In genomic region chr11:68542617-68543016, GRCh38 we compare ENCODE assay signal across 11 cellular contexts.
DNase-seq lines count a peak whose midpoint lies in the region; ATAC-seq and TF ChIP-seq lines count a peak whose summit lies in the region.
"Had no signal": no experiment of that assay in that cellular context is flagged by ENCODE, and none has a peak within 500 bp of the region (broad histone marks: within the 10 kb centered on the region; RNA-seq: fewer than 3 reads in every experiment).

No MANE protein-coding gene starts in this region.

- peaks cover 29% of the 10 kb centered on the region for H3K4me1 ChIP-seq in skeletal muscle satellite cell (ENCODE audit: control insufficient read depth, insufficient read depth, low read length)
- H3K4me1 ChIP-seq in neural progenitor cell: peaks cover 1% of the 10 kb centered on the region

- peaks cover 81% of the 10 kb centered on the region for H4K20me1 ChIP-seq in neural progenitor cell (ENCODE audit: low read depth)

- H3K9me3 ChIP-seq in T-helper 17 cell (ENCODE audit: control insufficient read depth, low read length, poor library complexity, severe bottlenecking) (no peaks in the 10 kb centered on the region), skeletal muscle satellite cell (replicated peaks; ENCODE audit: low read length) (no peaks in the 10 kb centered on the region), neural progenitor cell (ENCODE audit: low read depth) (no peaks in the 10 kb centered on the region)

- DNase-seq in GM04503 (ENCODE audit: low read depth) (peak; percentile 81), T-helper 17 cell (no peak), foreskin fibroblast (peak; percentile 79 to 89), neural progenitor cell (ENCODE audit: low spot score) (no peak), iPS-NIHi11 (ENCODE audit: low spot score) (no peak), GM10266 (ENCODE audit: extremely low spot score) (no peak)
- DNase-seq in stimulated activated naive CD4-positive, alpha-beta T cell (lab: John Stamatoyannopoulos, UW): no peak
- DNase-seq: NCI-H146; stimulated activated CD4-positive, alpha-beta T cell treated with anti-CD3 and anti-CD28 coated beads, Interleukin-4, amount 100 ng/mL, for 24 hours had no signal

- H3K27me3 Mint-ChIP-seq in T-helper 17 cell (no peaks in the 10 kb centered on the region), neural progenitor cell (ENCODE audit: insufficient read depth, low read depth) (peaks cover 7% of the 10 kb centered on the region)

- no peaks in the 10 kb centered on the region for H3K9me3 Mint-ChIP-seq in neural progenitor cell

- H3K4me1 Mint-ChIP-seq in T-helper 17 cell (peaks cover 43% of the 10 kb centered on the region), neural progenitor cell (peaks cover 21% of the 10 kb centered on the region)

- no peak overlapping the region for H2AFZ ChIP-seq in neural progenitor cell (replicated peaks)

- H3K36me3 Mint-ChIP-seq in T-helper 17 cell (ENCODE audit: low read depth): peaks cover 22% of the 10 kb centered on the region
- peaks cover 49% of the 10 kb centered on the region for H3K36me3 Mint-ChIP-seq in neural progenitor cell

- no peak for ATAC-seq in T-helper 17 cell
- ATAC-seq: Right ventricle myocardium inferior had no signal

- H3K36me3 ChIP-seq in skeletal muscle satellite cell (ENCODE audit: insufficient read depth, low read length) (peaks cover 48% of the 10 kb centered on the region), neural progenitor cell (peaks cover 6% of the 10 kb centered on the region)

- H3K27ac ChIP-seq in neural progenitor cell: no peak overlapping the region

- H3K4me3 ChIP-seq in foreskin fibroblast (ENCODE audit: low read depth in 1 of 2, low read length in 2 of 2) (no peak overlapping the region), skeletal muscle satellite cell (ENCODE audit: low read length) (no peak overlapping the region), neural progenitor cell (no peak overlapping the region)

- H3K4me2 ChIP-seq in skeletal muscle satellite cell (ENCODE audit: low read length): peak overlapping the region; percentile 2
- H3K4me2 ChIP-seq in neural progenitor cell: no peak overlapping the region

- H3K27ac Mint-ChIP-seq in T-helper 17 cell (peak overlapping the region; percentile 70), neural progenitor cell (no peak overlapping the region)

- no peak overlapping the region for H3K4me3 Mint-ChIP-seq in T-helper 17 cell
- no peak overlapping the region for H3K4me3 Mint-ChIP-seq in neural progenitor cell

- no peaks in the 10 kb centered on the region for H3K27me3 ChIP-seq in skeletal muscle satellite cell (ENCODE audit: control insufficient read depth, insufficient read depth, low read length)
- H3K27me3 ChIP-seq in neural progenitor cell: no peaks in the 10 kb centered on the region

- H3K79me2 ChIP-seq in neural progenitor cell (ENCODE audit: low read depth): peaks cover 90% of the 10 kb centered on the region

- H3K9ac ChIP-seq in skeletal muscle satellite cell (ENCODE audit: low read depth, low read length) (no peak overlapping the region), neural progenitor cell (no peak overlapping the region)

- no peak for TF ChIP-seq CTCF in foreskin fibroblast (IDR thresholded peaks at IDR 0.05; ENCODE audit: low read depth, low read length)
- TF ChIP-seq CTCF in neural progenitor cell (IDR thresholded peaks at IDR 0.05): no peak
- no peak for TF ChIP-seq CTCF in GM10266 (IDR thresholded peaks at IDR 0.05; ENCODE audit: control insufficient read depth, insufficient read depth, low read depth, missing control alignments)

- no peaks in the 10 kb centered on the region for H3F3A ChIP-seq in neural progenitor cell (ENCODE audit: low read depth)

Comparison
In these comparisons a context has a peak if more than half of its experiments do, and no peak if none do; other contexts are left out.
1. DNase-seq: peak in GM04503 (single experiment) and foreskin fibroblast (2 of 2); none in T-helper 17 cell (0 of 3), neural progenitor cell (single experiment), stimulated activated naive CD4-positive, alpha-beta T cell (0 of 6), iPS-NIHi11 (single experiment) and GM10266 (single experiment).